ENCODE assay signal across 2 cellular contexts in genomic region chr3:196408565-196409300, GRCh38.
TF ChIP-seq lines count a peak whose summit lies in the region.

No MANE protein-coding gene starts in this region.

TF ChIP-seq in HepG2, 621 proteins besides CTCF, POLR2A, EP300 and RAD21:
- TF ChIP-seq ZNF317 (CRISPR knock-in tag; IDR thresholded peaks at IDR 0.05) (peak; percentile 94), ZFP82 (CRISPR knock-in tag; IDR thresholded peaks at IDR 0.05; ENCODE audit: borderline replicate concordance) (0 out of 2 replicates have a peak, but pooled peaks have one; percentile 57), NFRKB (IDR thresholded peaks at IDR 0.05) (no peak)

TF ChIP-seq in H1, 55 proteins besides CTCF, POLR2A, EP300 and RAD21:
- TF ChIP-seq JUN (IDR thresholded peaks at IDR 0.05; ENCODE audit: low read depth, low read length) (no peak), SIRT6 (IDR thresholded peaks at IDR 0.05; ENCODE audit: low read length) (no peak), SIN3A (conservative IDR thresholded peaks at IDR 0.05 in 1 of 2, IDR thresholded peaks at IDR 0.05 in 1 of 2; ENCODE audit: low read depth in 1 of 2, low read length in 2 of 2) (no peak), HDAC2 (IDR thresholded peaks at IDR 0.05; ENCODE audit: borderline replicate concordance in 1 of 2, low read depth in 2 of 2, low read length in 2 of 2) (no peak), SRF (IDR thresholded peaks at IDR 0.05; ENCODE audit: low read depth, low read length) (no peak), MAFK (IDR thresholded peaks at IDR 0.05; ENCODE audit: low read depth, low read length) (no peak), GTF2F1 (IDR thresholded peaks at IDR 0.05; ENCODE audit: borderline replicate concordance, low read depth, low read length) (no peak), ATF3 (IDR thresholded peaks at IDR 0.05; ENCODE audit: insufficient read depth, low read depth, low read length) (no peak), BRCA1 (IDR thresholded peaks at IDR 0.05; ENCODE audit: low read depth, low read length) (no peak), SP1 (IDR thresholded peaks at IDR 0.05; ENCODE audit: low read depth, low read length) (no peak), GABPA (IDR thresholded peaks at IDR 0.05; ENCODE audit: borderline replicate concordance, insufficient read depth, low read length) (no peak), E2F6 (IDR thresholded peaks at IDR 0.05) (peak; percentile 66), RNF2 (IDR thresholded peaks at IDR 0.05; ENCODE audit: borderline replicate concordance, low read depth, low read length, missing control alignments, poor library complexity, severe bottlenecking) (no peak)
- TF ChIP-seq, protein P1, sequence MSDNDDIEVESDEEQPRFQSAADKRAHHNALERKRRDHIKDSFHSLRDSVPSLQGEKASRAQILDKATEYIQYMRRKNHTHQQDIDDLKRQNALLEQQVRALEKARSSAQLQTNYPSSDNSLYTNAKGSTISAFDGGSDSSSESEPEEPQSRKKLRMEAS (IDR thresholded peaks at IDR 0.05) = 0 out of 2 replicates have a peak, but pooled peaks have one; percentile 33
TF ChIP-seq in H1: peak in this region for 2.
